1 cellular context compared by ENCODE assay signal in the genomic region with DNA sequence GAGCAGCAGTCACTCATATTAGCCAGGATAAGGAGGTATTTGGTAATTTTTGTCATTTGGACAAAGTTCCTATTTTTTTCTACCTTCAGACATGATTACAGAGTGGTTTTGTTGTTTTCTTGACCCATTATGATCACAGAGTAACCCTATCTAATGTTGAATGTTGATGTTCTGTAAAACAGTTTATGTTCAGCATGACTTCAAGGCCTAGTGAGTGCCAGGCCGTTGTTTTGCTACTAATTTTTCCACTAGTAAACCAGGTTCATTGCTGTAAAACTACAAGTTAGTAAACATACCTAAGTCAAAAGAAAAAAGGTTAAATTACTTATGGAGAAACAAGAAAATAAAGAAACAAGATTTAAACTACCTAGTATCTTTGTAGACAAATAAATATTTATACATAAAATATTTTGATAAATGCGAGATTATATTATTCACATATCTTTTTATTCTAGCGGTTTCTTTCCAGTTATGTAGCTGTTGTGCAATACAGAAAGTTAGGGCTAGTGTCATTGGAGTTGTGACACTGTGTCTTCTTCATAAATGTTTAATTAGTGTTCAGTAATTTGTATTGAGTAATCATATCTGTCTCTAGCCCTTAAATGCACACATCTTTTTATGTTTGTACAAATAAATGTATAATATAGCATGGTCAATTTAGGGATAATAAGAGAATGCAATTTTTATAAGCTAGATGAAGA.
TF ChIP-seq lines count a peak whose summit lies in the region.

No MANE protein-coding gene starts in this region.

TF ChIP-seq in liver, 16 proteins besides CTCF, POLR2A, EP300 and RAD21:
- TF ChIP-seq HNF4A (conservative IDR thresholded peaks at IDR 0.05): no peak
- TF ChIP-seq, protein P1, sequence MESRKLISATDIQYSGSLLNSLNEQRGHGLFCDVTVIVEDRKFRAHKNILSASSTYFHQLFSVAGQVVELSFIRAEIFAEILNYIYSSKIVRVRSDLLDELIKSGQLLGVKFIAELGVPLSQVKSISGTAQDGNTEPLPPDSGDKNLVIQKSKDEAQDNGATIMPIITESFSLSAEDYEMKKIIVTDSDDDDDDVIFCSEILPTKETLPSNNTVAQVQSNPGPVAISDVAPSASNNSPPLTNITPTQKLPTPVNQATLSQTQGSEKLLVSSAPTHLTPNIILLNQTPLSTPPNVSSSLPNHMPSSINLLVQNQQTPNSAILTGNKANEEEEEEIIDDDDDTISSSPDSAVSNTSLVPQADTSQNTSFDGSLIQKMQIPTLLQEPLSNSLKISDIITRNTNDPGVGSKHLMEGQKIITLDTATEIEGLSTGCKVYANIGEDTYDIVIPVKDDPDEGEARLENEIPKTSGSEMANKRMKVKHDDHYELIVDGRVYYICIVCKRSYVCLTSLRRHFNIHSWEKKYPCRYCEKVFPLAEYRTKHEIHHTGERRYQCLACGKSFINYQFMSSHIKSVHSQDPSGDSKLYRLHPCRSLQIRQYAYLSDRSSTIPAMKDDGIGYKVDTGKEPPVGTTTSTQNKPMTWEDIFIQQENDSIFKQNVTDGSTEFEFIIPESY (IDR thresholded peaks at IDR 0.05): no peak
- TF ChIP-seq RXRA (IDR thresholded peaks at IDR 0.05): no peak
- TF ChIP-seq SP1 (IDR thresholded peaks at IDR 0.05): no peak
- TF ChIP-seq FOXA2 (IDR thresholded peaks at IDR 0.05): no peak
- no peak for TF ChIP-seq YY1 (IDR thresholded peaks at IDR 0.05)
- TF ChIP-seq, protein P2, sequence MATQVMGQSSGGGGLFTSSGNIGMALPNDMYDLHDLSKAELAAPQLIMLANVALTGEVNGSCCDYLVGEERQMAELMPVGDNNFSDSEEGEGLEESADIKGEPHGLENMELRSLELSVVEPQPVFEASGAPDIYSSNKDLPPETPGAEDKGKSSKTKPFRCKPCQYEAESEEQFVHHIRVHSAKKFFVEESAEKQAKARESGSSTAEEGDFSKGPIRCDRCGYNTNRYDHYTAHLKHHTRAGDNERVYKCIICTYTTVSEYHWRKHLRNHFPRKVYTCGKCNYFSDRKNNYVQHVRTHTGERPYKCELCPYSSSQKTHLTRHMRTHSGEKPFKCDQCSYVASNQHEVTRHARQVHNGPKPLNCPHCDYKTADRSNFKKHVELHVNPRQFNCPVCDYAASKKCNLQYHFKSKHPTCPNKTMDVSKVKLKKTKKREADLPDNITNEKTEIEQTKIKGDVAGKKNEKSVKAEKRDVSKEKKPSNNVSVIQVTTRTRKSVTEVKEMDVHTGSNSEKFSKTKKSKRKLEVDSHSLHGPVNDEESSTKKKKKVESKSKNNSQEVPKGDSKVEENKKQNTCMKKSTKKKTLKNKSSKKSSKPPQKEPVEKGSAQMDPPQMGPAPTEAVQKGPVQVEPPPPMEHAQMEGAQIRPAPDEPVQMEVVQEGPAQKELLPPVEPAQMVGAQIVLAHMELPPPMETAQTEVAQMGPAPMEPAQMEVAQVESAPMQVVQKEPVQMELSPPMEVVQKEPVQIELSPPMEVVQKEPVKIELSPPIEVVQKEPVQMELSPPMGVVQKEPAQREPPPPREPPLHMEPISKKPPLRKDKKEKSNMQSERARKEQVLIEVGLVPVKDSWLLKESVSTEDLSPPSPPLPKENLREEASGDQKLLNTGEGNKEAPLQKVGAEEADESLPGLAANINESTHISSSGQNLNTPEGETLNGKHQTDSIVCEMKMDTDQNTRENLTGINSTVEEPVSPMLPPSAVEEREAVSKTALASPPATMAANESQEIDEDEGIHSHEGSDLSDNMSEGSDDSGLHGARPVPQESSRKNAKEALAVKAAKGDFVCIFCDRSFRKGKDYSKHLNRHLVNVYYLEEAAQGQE (IDR thresholded peaks at IDR 0.05): no peak
- TF ChIP-seq TAF1 (conservative IDR thresholded peaks at IDR 0.05): no peak
- TF ChIP-seq NR2F2 (IDR thresholded peaks at IDR 0.05): no peak
- TF ChIP-seq FOXA1 (IDR thresholded peaks at IDR 0.05): no peak
- no peak for TF ChIP-seq JUND (IDR thresholded peaks at IDR 0.05)
- TF ChIP-seq, protein P3, sequence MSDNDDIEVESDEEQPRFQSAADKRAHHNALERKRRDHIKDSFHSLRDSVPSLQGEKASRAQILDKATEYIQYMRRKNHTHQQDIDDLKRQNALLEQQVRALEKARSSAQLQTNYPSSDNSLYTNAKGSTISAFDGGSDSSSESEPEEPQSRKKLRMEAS (IDR thresholded peaks at IDR 0.05): no peak
- TF ChIP-seq ATF3 (IDR thresholded peaks at IDR 0.05): no peak
- no peak for TF ChIP-seq HNF4G (IDR thresholded peaks at IDR 0.05)
- no peak for TF ChIP-seq EGR1 (IDR thresholded peaks at IDR 0.05; ENCODE audit: low read depth in 2 of 2)
- TF ChIP-seq GABPA (IDR thresholded peaks at IDR 0.05 in 1 of 2, conservative IDR thresholded peaks at IDR 0.05 in 1 of 2): no peak
